1 cellular context compared by ENCODE assay signal in the genomic region with DNA sequence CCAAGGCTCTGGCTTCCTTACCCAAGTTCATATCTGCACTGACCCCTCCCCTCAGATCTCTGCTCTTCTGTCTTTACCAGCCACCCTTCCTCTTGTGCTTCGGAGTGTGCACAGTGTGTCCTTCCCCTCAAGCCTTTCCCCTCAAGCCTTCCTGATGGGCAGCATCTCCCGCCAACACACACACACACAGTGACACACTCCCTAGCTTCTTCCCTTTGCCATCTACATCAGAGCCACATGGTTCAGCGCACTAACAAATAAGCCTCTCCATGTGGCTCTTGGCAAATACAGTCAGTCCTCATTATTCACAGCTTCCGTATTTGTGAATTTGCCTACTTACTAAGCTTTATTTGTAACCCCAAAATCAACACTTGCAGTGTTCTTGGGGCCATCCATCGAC.
TF ChIP-seq lines count a peak whose summit lies in the region.

No MANE protein-coding gene starts in this region.

TF ChIP-seq in K562, 482 proteins besides CTCF, POLR2A, EP300 and RAD21 (continued from another document):
- no peak for TF ChIP-seq ZNF764 (CRISPR knock-in tag; IDR thresholded peaks at IDR 0.05; ENCODE audit: low read depth)
- TF ChIP-seq ZKSCAN3 (CRISPR knock-in tag; IDR thresholded peaks at IDR 0.05): no peak
- TF ChIP-seq SP1 (CRISPR knock-in tag; IDR thresholded peaks at IDR 0.05): 0 out of 2 replicates have a peak, but pooled peaks have one; percentile 25
- TF ChIP-seq ELF4 (CRISPR knock-in tag; IDR thresholded peaks at IDR 0.05): peak; percentile 29; the same call in 1 of the 2 replicates
- TF ChIP-seq CCNT2 (IDR thresholded peaks at IDR 0.05; ENCODE audit: borderline replicate concordance, extremely low read depth, insufficient read length, low read depth, low read length): no peak
